Comparison of ENCODE assay signal across 1 cellular context in genomic region chr10:71708897-71709882, GRCh38.
TF ChIP-seq lines count a peak whose summit lies in the region.

No MANE protein-coding gene starts in this region.

TF ChIP-seq in GM12878, 131 proteins besides CTCF, POLR2A, EP300 and RAD21 (continued from another document):
- TF ChIP-seq CEBPZ (IDR thresholded peaks at IDR 0.05; ENCODE audit: low read depth, low read length) = no peak
